Comparison of ENCODE assay signal across 22 cellular contexts in genomic region chr14:101394374-101394773, GRCh38.
A peak's percentile ranks its signal among the peaks of the same experiment; 100 is the strongest.
DNase-seq lines count a peak whose midpoint lies in the region; ATAC-seq and TF ChIP-seq lines count a peak whose summit lies in the region.
"Had no signal": no experiment of that assay in that cellular context is flagged by ENCODE, and none has a peak within 500 bp of the region (broad histone marks: within the 10 kb centered on the region; RNA-seq: fewer than 3 reads in every experiment).

No MANE protein-coding gene starts in this region.

- H3K36me3 ChIP-seq in IMR-90 (ENCODE audit: control insufficient read depth, insufficient read depth, low read length) (no peaks in the 10 kb centered on the region), mesenchymal stem cell (ENCODE audit: control insufficient read depth in 1 of 2, insufficient read depth in 2 of 2, low read depth in 1 of 2, low read length in 2 of 2) (no peaks in the 10 kb centered on the region)
- H3K36me3 ChIP-seq: BLaER1 treated with 17β-estradiol and CSF1 and Interleukin-3, amounts not matched to agents 10 nM and 100 nM had no signal

- H3K18ac ChIP-seq in IMR-90 (ENCODE audit: low read depth, low read length) (no peak overlapping the region), mesenchymal stem cell (ENCODE audit: low read depth in 1 of 2, low read length in 2 of 2) (no peak overlapping the region)

- WGBS in IMR-90 (ENCODE audit: extremely low coverage in 2 of 2, insufficient read length in 1 of 2), 2 experiments, result 80% methylated on average over 1 of the region's 9 CpGs; no CpG with 5 or more reads in 1 of the 2 experiments
- WGBS in mesenchymal stem cell, result 79% methylated on average over 9 of the region's 9 CpGs

- intact Hi-C loops in activated CD4-positive, alpha-beta T cell treated with anti-CD3 and anti-CD28 coated beads, Interleukin-2, amount 10 ng/mL, durations not matched to agents 24 days and 14 days (cut with micrococcal nuclease), result no loop called here
- intact Hi-C loops in IMR-90 (cut with micrococcal nuclease), result no loop called here

- BruUV-seq in IMR-90 (replicated peaks; lab: Mats Ljungman, UMichigan), result no TSS peak

- no peak overlapping the region for H3K14ac ChIP-seq in IMR-90 (replicated peaks; ENCODE audit: low read depth, low read length)
- no peak overlapping the region for H3K14ac ChIP-seq in mesenchymal stem cell (ENCODE audit: low read length in 2 of 2)

- CTCF ChIA-PET in IMR-90 (lab: Yijun Ruan, JAX), result no interaction called here

- TF ChIP-seq RAD21 in IMR-90 (IDR thresholded peaks at IDR 0.05; ENCODE audit: low read length), result no peak

- H3K4me3 ChIP-seq in IMR-90 (ENCODE audit: insufficient read depth, low read depth, low read length) (no peak overlapping the region), mesenchymal stem cell (ENCODE audit: insufficient read depth in 1 of 2, low read depth in 1 of 2, low read length in 2 of 2) (no peak overlapping the region)
- H3K4me3 ChIP-seq: A549; BLaER1 treated with 17β-estradiol and CSF1 and Interleukin-3, amounts not matched to agents 10 nM and 100 nM; GM12878 had no signal

- no peak overlapping the region for H4K91ac ChIP-seq in IMR-90 (ENCODE audit: insufficient read depth, low read depth, low read length)
- H4K91ac ChIP-seq in mesenchymal stem cell (ENCODE audit: low read length), result no peak overlapping the region

- H3K9me3 Mint-ChIP-seq in activated CD4-positive, alpha-beta T cell treated with anti-CD3 and anti-CD28 coated beads, Interleukin-2, amount 10 ng/mL, durations not matched to agents 24 days and 14 days, result no peaks in the 10 kb centered on the region
- H3K9me3 Mint-ChIP-seq: CD4-positive, alpha-beta T cell had no signal

- no peak for TF ChIP-seq CTCF in IMR-90 (conservative IDR thresholded peaks at IDR 0.05; ENCODE audit: low read depth, low read length)

- peak; percentile 37 for DNase-seq in activated CD4-positive, alpha-beta T cell treated with anti-CD3 and anti-CD28 coated beads, Interleukin-2, amount 10 ng/mL, durations not matched to agents 24 days and 14 days
- no peak for DNase-seq in activated CD4-positive, alpha-beta T cell treated with anti-CD3 and anti-CD28 coated beads for 1 hour
- DNase-seq in IMR-90 (no peak), ureter (ENCODE audit: low spot score) (peak; percentile 30), mesenchymal stem cell (no peak)
- DNase-seq: AML-193; CD4-positive, alpha-beta T cell; CD8-positive, alpha-beta memory T cell; COR-L47; DMS 273 treated with DMSO at 0.1 percent for 48 hours; DMS153; DMS53; DMS79; DND-41; EL; GDM1 had no signal

- H3K56ac ChIP-seq in IMR-90 (ENCODE audit: extremely low read depth, insufficient read depth, low read length), result no peak overlapping the region

- H3K4me3 Mint-ChIP-seq in activated CD4-positive, alpha-beta T cell treated with anti-CD3 and anti-CD28 coated beads, Interleukin-2, amount 10 ng/mL, durations not matched to agents 24 days and 14 days, result no peak overlapping the region
- H3K4me3 Mint-ChIP-seq: B cell; CD4-positive, alpha-beta T cell; CD8-positive, alpha-beta memory T cell had no signal

- H2AK5ac ChIP-seq in IMR-90 (ENCODE audit: low read depth, low read length), result no peak overlapping the region
- no peak overlapping the region for H2AK5ac ChIP-seq in mesenchymal stem cell (ENCODE audit: low read length, severe bottlenecking)

- H2BK120ac ChIP-seq in IMR-90 (ENCODE audit: low read depth, low read length), result no peak overlapping the region
- H2BK120ac ChIP-seq in mesenchymal stem cell (ENCODE audit: low read depth, low read length), result no peak overlapping the region

- POLR2A ChIA-PET in IMR-90 (lab: Charles Lee; ENCODE audit: unreplicated experiment), result no interaction called here

- no peak for ATAC-seq in IMR-90 (ENCODE audit: low read depth)
- ATAC-seq: A549, GM12878 had no signal

- no peak overlapping the region for H3K4ac ChIP-seq in IMR-90 (ENCODE audit: low read depth, low read length)
- H3K4ac ChIP-seq in mesenchymal stem cell (ENCODE audit: low read depth in 1 of 2, low read length in 2 of 2), result no peak overlapping the region

- H2BK15ac ChIP-seq in IMR-90 (ENCODE audit: low read depth, low read length) (no peak overlapping the region), mesenchymal stem cell (ENCODE audit: low read depth, poor library complexity, severe bottlenecking) (no peak overlapping the region)

- peaks cover 15% of the 10 kb centered on the region for H3K27me3 Mint-ChIP-seq in activated CD4-positive, alpha-beta T cell treated with anti-CD3 and anti-CD28 coated beads, Interleukin-2, amount 10 ng/mL, durations not matched to agents 24 days and 14 days

- H3K27ac Mint-ChIP-seq in activated CD4-positive, alpha-beta T cell treated with anti-CD3 and anti-CD28 coated beads, Interleukin-2, amount 10 ng/mL, durations not matched to agents 24 days and 14 days, result no peak overlapping the region
- H3K27ac Mint-ChIP-seq: B cell; CD4-positive, alpha-beta T cell; CD8-positive, alpha-beta memory T cell had no signal

- peak overlapping the region; percentile 18 for H2AK9ac ChIP-seq in IMR-90 (replicated peaks; ENCODE audit: low read depth, low read length, poor library complexity)

- in situ Hi-C loops in IMR-90 (cut with MboI; ENCODE audit: low sequenced_read_pairs), result no loop called here

- H3K4me1 Mint-ChIP-seq in activated CD4-positive, alpha-beta T cell treated with anti-CD3 and anti-CD28 coated beads, Interleukin-2, amount 10 ng/mL, durations not matched to agents 24 days and 14 days, result no peaks in the 10 kb centered on the region
- H3K4me1 Mint-ChIP-seq: B cell; CD8-positive, alpha-beta memory T cell had no signal

- no peaks in the 10 kb centered on the region for H3K36me3 Mint-ChIP-seq in activated CD4-positive, alpha-beta T cell treated with anti-CD3 and anti-CD28 coated beads, Interleukin-2, amount 10 ng/mL, durations not matched to agents 24 days and 14 days (ENCODE audit: low read depth)
- H3K36me3 Mint-ChIP-seq: CD8-positive, alpha-beta memory T cell had no signal

- H3K4me2 ChIP-seq in IMR-90 (ENCODE audit: low read depth, low read length) (no peak overlapping the region), mesenchymal stem cell (ENCODE audit: low read length, poor library complexity, severe bottlenecking) (no peak overlapping the region)
- H3K4me2 ChIP-seq: A549; BLaER1 treated with 17β-estradiol and CSF1 and Interleukin-3, amounts not matched to agents 10 nM and 100 nM had no signal

- H3K9me3 ChIP-seq in IMR-90 (ENCODE audit: control insufficient read depth, insufficient read depth, low read length), result peaks cover 2% of the 10 kb centered on the region
- H3K9me3 ChIP-seq in mesenchymal stem cell (ENCODE audit: control insufficient read depth, low read length), result peaks cover 3% of the 10 kb centered on the region
- H3K9me3 ChIP-seq: A549 had no signal

- H4K5ac ChIP-seq in IMR-90 (ENCODE audit: low read depth, low read length), result no peak overlapping the region

- no peak for TF ChIP-seq POLR2A in IMR-90 (IDR thresholded peaks at IDR 0.05; ENCODE audit: low read depth, low read length)

- H2BK5ac ChIP-seq in IMR-90 (ENCODE audit: low read depth, low read length, poor library complexity, severe bottlenecking) (no peak overlapping the region), mesenchymal stem cell (ENCODE audit: low read depth, low read length, poor library complexity, severe bottlenecking) (no peak overlapping the region)

- H3K79me1 ChIP-seq in IMR-90 (ENCODE audit: low read depth in 1 of 2, low read length in 2 of 2) (no peaks in the 10 kb centered on the region), mesenchymal stem cell (replicated peaks; ENCODE audit: low read length, poor library complexity, severe bottlenecking) (no peaks in the 10 kb centered on the region)

- dilution Hi-C loops in IMR-90 (cut with HindIII; ENCODE audit: low sequenced_read_pairs, unreplicated experiment), result no loop called here

- H2BK12ac ChIP-seq in mesenchymal stem cell (ENCODE audit: low read length in 2 of 2), result no peak overlapping the region

- H3K9me1 ChIP-seq in IMR-90 (ENCODE audit: insufficient read depth, low read length), result no peaks in the 10 kb centered on the region

- H4K8ac ChIP-seq in IMR-90 (ENCODE audit: low read depth in 2 of 2, low read length in 2 of 2) (no peak overlapping the region), mesenchymal stem cell (ENCODE audit: low read length) (no peak overlapping the region)

- H3K27me3 ChIP-seq in IMR-90 (ENCODE audit: control insufficient read depth, insufficient read depth, low read length) (peaks cover 4% of the 10 kb centered on the region; the same call in 1 of the 2 replicates), mesenchymal stem cell (ENCODE audit: control insufficient read depth in 1 of 2, insufficient read depth in 1 of 2, low read length in 2 of 2) (peaks cover 0 to 11% of the 10 kb centered on the region in 2 experiments)
- H3K27me3 ChIP-seq: BLaER1 treated with 17β-estradiol and CSF1 and Interleukin-3, amounts not matched to agents 10 nM and 100 nM had no signal

- H3K9ac ChIP-seq in IMR-90 (ENCODE audit: low read depth, low read length) (no peak overlapping the region), mesenchymal stem cell (ENCODE audit: low read length) (no peak overlapping the region)
- H3K9ac ChIP-seq: BLaER1 treated with 17β-estradiol and CSF1 and Interleukin-3, amounts not matched to agents 10 nM and 100 nM had no signal

- H2BK20ac ChIP-seq in IMR-90 (ENCODE audit: low read depth, low read length), result no peak overlapping the region

- H4K20me1 ChIP-seq in IMR-90 (ENCODE audit: insufficient read depth, low read length), result no peaks in the 10 kb centered on the region
- H4K20me1 ChIP-seq: BLaER1 treated with 17β-estradiol and CSF1 and Interleukin-3, amounts not matched to agents 10 nM and 100 nM had no signal

- H2AFZ ChIP-seq in IMR-90 (replicated peaks; ENCODE audit: low read length, poor library complexity) (no peak overlapping the region), mesenchymal stem cell (ENCODE audit: low read depth, low read length) (no peak overlapping the region)

- H3K4me1 ChIP-seq in IMR-90 (ENCODE audit: control insufficient read depth, insufficient read depth, low read length) (no peaks in the 10 kb centered on the region), mesenchymal stem cell (ENCODE audit: control insufficient read depth, insufficient read depth, low read depth, low read length) (no peaks in the 10 kb centered on the region)
- H3K4me1 ChIP-seq: BLaER1 treated with 17β-estradiol and CSF1 and Interleukin-3, amounts not matched to agents 10 nM and 100 nM had no signal

- H3K27ac ChIP-seq in IMR-90 (ENCODE audit: insufficient read depth, low read length) (no peak overlapping the region), mesenchymal stem cell (ENCODE audit: low read length, poor library complexity, severe bottlenecking) (no peak overlapping the region)
- H3K27ac ChIP-seq: 22Rv1; A549; BLaER1 treated with 17β-estradiol and CSF1 and Interleukin-3, amounts not matched to agents 10 nM and 100 nM; C4-2B had no signal

- H3K23ac ChIP-seq in IMR-90 (ENCODE audit: low read depth, low read length), result no peak overlapping the region
- H3K23ac ChIP-seq in mesenchymal stem cell (ENCODE audit: low read length in 2 of 2), result no peak overlapping the region

TF ChIP-seq in IMR-90, 13 proteins besides CTCF, POLR2A, EP300 and RAD21 (continues in another document):
- TF ChIP-seq CEBPB (IDR thresholded peaks at IDR 0.05; ENCODE audit: low read depth, low read length), result no peak

Comparison
In these comparisons a context has a peak if more than half of its experiments do, and no peak if none do; other contexts are left out.
1. DNase-seq: peak in activated CD4-positive, alpha-beta T cell treated with anti-CD3 and anti-CD28 coated beads, Interleukin-2, amount 10 ng/mL, durations not matched to agents 24 days and 14 days (single experiment) and ureter (single experiment); none in activated CD4-positive, alpha-beta T cell treated with anti-CD3 and anti-CD28 coated beads for 1 hour (single experiment), IMR-90 (single experiment) and mesenchymal stem cell (single experiment).